Comparison of ENCODE assay signal across 21 cellular contexts in the genomic region with DNA sequence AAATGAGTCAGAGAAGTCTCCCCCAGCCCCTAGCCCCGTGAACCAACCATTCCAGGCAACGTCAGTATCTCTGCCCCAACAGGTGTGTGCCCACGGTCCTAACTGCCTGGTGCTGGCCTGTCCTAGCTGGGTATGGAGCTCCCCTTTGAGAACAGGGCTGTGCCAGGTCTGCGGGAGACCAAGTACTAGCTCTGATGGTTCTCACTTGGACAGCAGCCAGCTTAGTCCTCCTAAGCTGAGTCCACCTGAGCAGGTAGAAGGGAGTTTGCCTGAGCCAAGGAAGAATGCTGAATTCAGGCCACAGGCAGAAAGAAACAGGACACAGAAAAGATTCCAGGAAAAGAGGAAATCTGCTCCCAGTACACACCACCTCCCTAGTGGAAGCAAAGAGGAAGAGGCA.
"Had no signal": no experiment of that assay in that cellular context is flagged by ENCODE, and none has a peak within 500 bp of the region (broad histone marks: within the 10 kb centered on the region; RNA-seq: fewer than 3 reads in every experiment).

No MANE protein-coding gene starts in this region.

- H3K4me1 Mint-ChIP-seq: immature natural killer cell; mesothelial cell of epicardium; natural killer cell; stimulated activated memory B cell treated with anti-CD40 and anti-IgM and Interleukin-4, amounts not matched to agents 10 μg/mL and 1 μg/mL and 100 μg/mL, for 72 hours had no signal

- H3K4me3 Mint-ChIP-seq: dendritic cell treated with granulocyte-macrophage colony-stimulating factor and Interleukin-4, amounts not matched to agents 40 ng/mL and 50 ng/mL, for 4 days; effector memory CD8-positive, alpha-beta T cell; immature natural killer cell; memory B cell; mesothelial cell of epicardium; natural killer cell; neural progenitor cell; stimulated activated memory B cell treated with anti-CD40 and anti-IgM and Interleukin-4, amounts not matched to agents 10 μg/mL and 1 μg/mL and 100 μg/mL, for 72 hours; stimulated activated naive CD8-positive, alpha-beta T cell treated with anti-CD3 and anti-CD28 coated beads, Interleukin-15, Interleukin-2, amounts not matched to agents 100 ng/mL and 50 ng/mL, for 24 hours had no signal

- H3K27me3 ChIP-seq: esophagus squamous epithelium, gastroesophageal sphincter, left lung, neural progenitor cell, ovary, right lobe of liver had no signal

- H3K4me3 ChIP-seq: esophagus squamous epithelium, gastroesophageal sphincter, left lung, lower lobe of right lung, neural progenitor cell, ovary, right lobe of liver, thoracic aorta had no signal

- H3K9me3 ChIP-seq: esophagus squamous epithelium, gastroesophageal sphincter, left lung, lower lobe of right lung, ovary, right lobe of liver, thoracic aorta had no signal

- DNase-seq: effector memory CD8-positive, alpha-beta T cell; esophagus squamous epithelium; glutamatergic neuron; immature natural killer cell; left lung; lower lobe of right lung; natural killer cell; nucleus accumbens; ovary; right lobe of liver; stimulated activated CD4-positive, alpha-beta T cell treated with anti-CD3 and anti-CD28 coated beads, Interleukin-4, amount 100 ng/mL, for 1 hour; stimulated activated CD8-positive, alpha-beta memory T cell treated with anti-CD3 and anti-CD28 coated beads, Interleukin-4, amount 100 ng/mL, for 48 hours; trophoblast cell had no signal

- H3K27me3 Mint-ChIP-seq: dendritic cell treated with granulocyte-macrophage colony-stimulating factor and Interleukin-4, amounts not matched to agents 40 ng/mL and 50 ng/mL, for 4 days; effector memory CD8-positive, alpha-beta T cell; memory B cell; stimulated activated memory B cell treated with anti-CD40 and anti-IgM and Interleukin-4, amounts not matched to agents 10 μg/mL and 1 μg/mL and 100 μg/mL, for 72 hours; stimulated activated naive CD8-positive, alpha-beta T cell treated with anti-CD3 and anti-CD28 coated beads, Interleukin-15, Interleukin-2, amounts not matched to agents 100 ng/mL and 50 ng/mL, for 24 hours had no signal

- H3K9me3 Mint-ChIP-seq: dendritic cell treated with granulocyte-macrophage colony-stimulating factor and Interleukin-4, amounts not matched to agents 40 ng/mL and 50 ng/mL, for 4 days; effector memory CD8-positive, alpha-beta T cell; immature natural killer cell; memory B cell; mesothelial cell of epicardium; natural killer cell; neural progenitor cell; stimulated activated memory B cell treated with anti-CD40 and anti-IgM and Interleukin-4, amounts not matched to agents 10 μg/mL and 1 μg/mL and 100 μg/mL, for 72 hours; stimulated activated naive CD8-positive, alpha-beta T cell treated with anti-CD3 and anti-CD28 coated beads, Interleukin-15, Interleukin-2, amounts not matched to agents 100 ng/mL and 50 ng/mL, for 24 hours had no signal

- H3K27ac Mint-ChIP-seq: dendritic cell treated with granulocyte-macrophage colony-stimulating factor and Interleukin-4, amounts not matched to agents 40 ng/mL and 50 ng/mL, for 4 days; effector memory CD8-positive, alpha-beta T cell; immature natural killer cell; memory B cell; mesothelial cell of epicardium; natural killer cell; neural progenitor cell; stimulated activated memory B cell treated with anti-CD40 and anti-IgM and Interleukin-4, amounts not matched to agents 10 μg/mL and 1 μg/mL and 100 μg/mL, for 72 hours; stimulated activated naive CD8-positive, alpha-beta T cell treated with anti-CD3 and anti-CD28 coated beads, Interleukin-15, Interleukin-2, amounts not matched to agents 100 ng/mL and 50 ng/mL, for 24 hours had no signal

- H3K36me3 ChIP-seq: neural progenitor cell, ovary had no signal

- H3K36me3 Mint-ChIP-seq: natural killer cell had no signal

- H3K4me1 ChIP-seq: gastroesophageal sphincter, left lung, lower lobe of right lung, neural progenitor cell, right lobe of liver had no signal

- ATAC-seq: effector memory CD8-positive, alpha-beta T cell; gastroesophageal sphincter; left lung; lower lobe of right lung; natural killer cell; right lobe of liver; stimulated activated memory B cell treated with anti-CD40 and anti-IgM and Interleukin-4, amounts not matched to agents 10 μg/mL and 1 μg/mL and 100 μg/mL, for 72 hours had no signal

- H3K27ac ChIP-seq: gastroesophageal sphincter, left lung, lower lobe of right lung, neural progenitor cell, ovary, right lobe of liver, thoracic aorta had no signal
